8 cellular contexts compared by ENCODE assay signal in the genomic region with DNA sequence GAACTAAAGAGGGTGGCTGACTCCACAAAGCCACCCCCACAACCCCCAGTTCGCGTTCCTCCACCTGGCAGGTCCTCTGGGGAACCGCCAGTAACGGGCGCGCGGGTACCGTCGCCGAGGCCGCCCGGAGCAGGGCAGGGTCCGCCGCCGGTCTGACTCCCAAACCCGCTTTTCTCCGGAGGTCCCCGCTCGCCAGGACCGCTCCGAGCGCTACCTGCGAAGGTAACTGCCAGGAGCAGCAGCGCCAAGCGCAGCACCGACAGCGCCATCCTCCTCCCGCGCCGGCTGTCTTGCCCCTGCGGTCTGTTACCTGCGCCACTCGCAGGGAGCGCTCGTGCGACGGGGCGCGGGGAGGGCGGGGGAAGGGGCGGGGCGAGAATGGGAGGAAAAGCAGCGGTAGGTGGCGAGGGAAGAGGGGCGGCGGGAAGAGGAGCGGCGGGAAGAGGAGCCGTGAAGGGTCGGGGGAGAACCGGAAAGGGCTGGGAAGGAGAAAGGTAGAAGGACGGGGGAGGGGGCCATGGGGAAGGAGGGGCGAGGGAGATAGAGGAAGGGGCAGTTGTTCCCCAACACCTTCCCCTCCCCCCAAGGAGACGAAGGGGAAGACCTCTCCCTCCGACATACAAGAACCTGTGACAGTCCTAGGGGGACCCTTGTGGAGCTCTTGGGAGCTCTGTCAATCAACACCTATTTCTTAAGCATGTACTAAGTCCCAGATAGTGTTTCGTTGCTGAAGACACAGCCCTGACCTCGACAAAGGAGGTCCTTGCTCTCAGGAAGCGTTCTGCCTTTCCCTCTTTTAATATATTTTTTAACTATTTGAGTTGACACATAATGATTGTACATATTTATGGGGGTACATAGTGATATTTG. TPM values are rescaled to one million over a fixed set of nuclear protein-coding genes. Genes with fewer than 3 reads are reported as not detected.
DNase-seq lines count a peak whose midpoint lies in the region; ATAC-seq and TF ChIP-seq lines count a peak whose summit lies in the region.

A gene with protein sequence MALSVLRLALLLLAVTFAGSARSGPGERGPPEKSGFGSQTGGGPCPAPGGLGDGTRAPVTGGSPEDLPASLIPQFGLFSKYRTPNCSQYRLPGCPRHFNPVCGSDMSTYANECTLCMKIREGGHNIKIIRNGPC (minus strand): TSS at position 308 of the 870 bp plus-strand sequence. CDS start 39 bp downstream, at position 269.

- H3K27ac ChIP-seq in RWPE1, result no peak within 1 kb of the TSS

- intact Hi-C loops in activated naive CD4-positive, alpha-beta T cell treated with anti-CD3 and anti-CD28 coated beads for 36 hours (cut with micrococcal nuclease), result loop anchor here (1.0 to 5.0 kb wide), 2 partner anchors 15 to 874 kb away; partner anchors contain the start of gene CEP135

- peak; percentile 46 for ATAC-seq in HG03095 (IDR thresholded peaks at IDR 0.05; ENCODE audit: unreplicated experiment)

- peak within 1 kb of the TSS; percentile 74 for H3K4me3 Mint-ChIP-seq in activated naive CD4-positive, alpha-beta T cell treated with anti-CD3 and anti-CD28 coated beads for 36 hours

- no peak for TF ChIP-seq CTCF in GM12864 (IDR thresholded peaks at IDR 0.05; ENCODE audit: low read depth, low read length, missing control alignments)
- TF ChIP-seq CTCF in RWPE1 (conservative IDR thresholded peaks at IDR 0.05; ENCODE audit: low read depth), result peak; percentile 55

- CTCF ChIA-PET in RWPE1 (lab: Yijun Ruan, JAX), result interaction anchor here (0.6 kb wide), 1 partner anchor 880 kb away, joined by 3 read pairs; no protein-coding TSS in a partner anchor
- CTCF ChIA-PET in activated naive CD4-positive, alpha-beta T cell treated with anti-CD3 and anti-CD28 coated beads for 36 hours (lab: Charles Lee), result interaction anchor here (0.6 to 2.7 kb wide), 3 partner anchors 8 to 17 kb away, joined by 3 to 9 read pairs (median 4); no protein-coding TSS in a partner anchor

- peaks cover 12% of the 10 kb centered on the region for H3K27me3 Mint-ChIP-seq in activated naive CD4-positive, alpha-beta T cell treated with anti-CD3 and anti-CD28 coated beads for 36 hours (ENCODE audit: low read depth)

- H3K9me3 Mint-ChIP-seq in activated naive CD4-positive, alpha-beta T cell treated with anti-CD3 and anti-CD28 coated beads for 36 hours, result no peaks in the 10 kb centered on the region

- DNase-seq in GM12864 (ENCODE audit: low read depth) (no peak), RWPE1 (ENCODE audit: low spot score) (peak; percentile 73), iPS DF 19.7 (ENCODE audit: low read depth, low spot score) (peak; percentile 61), RKO (ENCODE audit: low spot score) (no peak), epidermal melanocyte (ENCODE audit: insufficient read length, low spot score) (no peak)
- peak; percentile 75 for DNase-seq in activated naive CD4-positive, alpha-beta T cell treated with anti-CD3 and anti-CD28 coated beads for 36 hours
- peak; percentile 32 to 52 for DNase-seq in stimulated activated CD4-positive, alpha-beta T cell treated with anti-CD3 and anti-CD28 coated beads, Interleukin-1b, Interleukin-23, amount 100 ng/mL, for 1 hour (ENCODE audit: low read depth in 2 of 2)

- peak within 1 kb of the TSS; percentile 28; the same call in 1 of the 2 replicates for H3K4me3 ChIP-seq in GM12864 (ENCODE audit: low read depth, low read length)

- no peaks in the 10 kb centered on the region for H3K36me3 Mint-ChIP-seq in activated naive CD4-positive, alpha-beta T cell treated with anti-CD3 and anti-CD28 coated beads for 36 hours (ENCODE audit: low read depth)

- peaks cover 25% of the 10 kb centered on the region for H3K4me1 Mint-ChIP-seq in activated naive CD4-positive, alpha-beta T cell treated with anti-CD3 and anti-CD28 coated beads for 36 hours (ENCODE audit: low read depth)

- POLR2A ChIA-PET in RWPE1 (lab: Yijun Ruan, JAX; ENCODE audit: low non-redundant PET), result no interaction called here

- no peak within 1 kb of the TSS for H3K27ac Mint-ChIP-seq in activated naive CD4-positive, alpha-beta T cell treated with anti-CD3 and anti-CD28 coated beads for 36 hours

RNA-seq across cellular contexts. Expression of the gene that starts here (rescaled TPM):
- 1 to 10 TPM in 1 of 2 experiments, under 1 TPM in 1; 0.83 to 1.4 TPM for total RNA-seq in activated naive CD4-positive, alpha-beta T cell treated with anti-CD3 and anti-CD28 coated beads for 36 hours

Comparison
In these comparisons a context has a peak if more than half of its experiments do, and no peak if none do; other contexts are left out.
1. DNase-seq: peak in RWPE1 (single experiment), activated naive CD4-positive, alpha-beta T cell treated with anti-CD3 and anti-CD28 coated beads for 36 hours (single experiment), iPS DF 19.7 (single experiment) and stimulated activated CD4-positive, alpha-beta T cell treated with anti-CD3 and anti-CD28 coated beads, Interleukin-1b, Interleukin-23, amount 100 ng/mL, for 1 hour (2 of 2); none in GM12864 (single experiment), RKO (single experiment) and epidermal melanocyte (single experiment).